ENCODE assay signal across 1 cellular context in the genomic region with DNA sequence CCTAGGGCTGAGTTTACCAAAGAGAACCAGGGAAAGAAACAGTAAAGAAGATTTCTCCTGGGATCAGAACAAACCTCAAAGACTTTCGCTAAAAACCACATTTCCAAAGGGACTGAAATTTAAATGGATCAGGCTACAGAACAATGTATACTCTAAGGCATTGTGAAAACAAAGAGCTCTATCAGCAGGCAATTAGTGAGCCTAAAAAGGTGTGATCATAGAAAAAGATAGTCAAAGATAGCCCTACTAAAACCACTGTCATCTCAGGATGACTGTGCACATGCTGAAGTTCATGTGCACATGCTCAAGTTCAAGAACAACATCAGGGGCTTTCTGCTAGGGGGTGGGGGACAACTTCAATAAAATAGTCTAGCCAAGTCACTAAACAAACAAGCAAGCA.
A peak's percentile ranks its signal among the peaks of the same experiment; 100 is the strongest.
TF ChIP-seq lines count a peak whose summit lies in the region.

No MANE protein-coding gene starts in this region.

TF ChIP-seq in GM12878, 131 proteins besides CTCF, POLR2A, EP300 and RAD21 (continued from another document and continues in another):
- TF ChIP-seq, protein P1, sequence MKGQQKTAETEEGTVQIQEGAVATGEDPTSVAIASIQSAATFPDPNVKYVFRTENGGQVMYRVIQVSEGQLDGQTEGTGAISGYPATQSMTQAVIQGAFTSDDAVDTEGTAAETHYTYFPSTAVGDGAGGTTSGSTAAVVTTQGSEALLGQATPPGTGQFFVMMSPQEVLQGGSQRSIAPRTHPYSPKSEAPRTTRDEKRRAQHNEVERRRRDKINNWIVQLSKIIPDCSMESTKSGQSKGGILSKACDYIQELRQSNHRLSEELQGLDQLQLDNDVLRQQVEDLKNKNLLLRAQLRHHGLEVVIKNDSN (IDR thresholded peaks at IDR 0.05; ENCODE audit: borderline replicate concordance, extremely low read length, insufficient read depth, low read depth, low read length), result no peak
- TF ChIP-seq ZSCAN29 (IDR thresholded peaks at IDR 0.05) (no peak), ASH2L (IDR thresholded peaks at IDR 0.05; ENCODE audit: borderline replicate concordance, low read depth) (no peak), KDM1A (IDR thresholded peaks at IDR 0.05; ENCODE audit: borderline replicate concordance) (no peak), ESRRA (IDR thresholded peaks at IDR 0.05; ENCODE audit: low read length) (no peak), ZNF274 (IDR thresholded peaks at IDR 0.05; ENCODE audit: insufficient read depth, insufficient read length) (no peak), MEF2A (IDR thresholded peaks at IDR 0.05; ENCODE audit: insufficient read depth, low read depth, low read length) (peak; percentile 70; the same call in 1 of the 2 replicates), PAX8 (IDR thresholded peaks at IDR 0.05) (no peak), NRF1 (conservative IDR thresholded peaks at IDR 0.05; ENCODE audit: low read depth, low read length) (no peak), TCF7 (IDR thresholded peaks at IDR 0.05; ENCODE audit: borderline replicate concordance) (no peak), POLR2AphosphoS2 (IDR thresholded peaks at IDR 0.05; ENCODE audit: low read depth, low read length) (no peak), SMAD5 (IDR thresholded peaks at IDR 0.05; ENCODE audit: low read depth) (no peak), MYB (IDR thresholded peaks at IDR 0.05; ENCODE audit: borderline replicate concordance, low read depth, low read length) (no peak), HDAC6 (IDR thresholded peaks at IDR 0.05; ENCODE audit: unreplicated experiment) (no peak), CBX3 (IDR thresholded peaks at IDR 0.05; ENCODE audit: borderline replicate concordance, low read depth) (no peak), GATAD2B (conservative IDR thresholded peaks at IDR 0.05; ENCODE audit: low read depth) (no peak), STAT3 (IDR thresholded peaks at IDR 0.05; ENCODE audit: low read depth, low read length) (no peak), SMARCA5 (IDR thresholded peaks at IDR 0.05) (no peak)
- TF ChIP-seq, protein P2, sequence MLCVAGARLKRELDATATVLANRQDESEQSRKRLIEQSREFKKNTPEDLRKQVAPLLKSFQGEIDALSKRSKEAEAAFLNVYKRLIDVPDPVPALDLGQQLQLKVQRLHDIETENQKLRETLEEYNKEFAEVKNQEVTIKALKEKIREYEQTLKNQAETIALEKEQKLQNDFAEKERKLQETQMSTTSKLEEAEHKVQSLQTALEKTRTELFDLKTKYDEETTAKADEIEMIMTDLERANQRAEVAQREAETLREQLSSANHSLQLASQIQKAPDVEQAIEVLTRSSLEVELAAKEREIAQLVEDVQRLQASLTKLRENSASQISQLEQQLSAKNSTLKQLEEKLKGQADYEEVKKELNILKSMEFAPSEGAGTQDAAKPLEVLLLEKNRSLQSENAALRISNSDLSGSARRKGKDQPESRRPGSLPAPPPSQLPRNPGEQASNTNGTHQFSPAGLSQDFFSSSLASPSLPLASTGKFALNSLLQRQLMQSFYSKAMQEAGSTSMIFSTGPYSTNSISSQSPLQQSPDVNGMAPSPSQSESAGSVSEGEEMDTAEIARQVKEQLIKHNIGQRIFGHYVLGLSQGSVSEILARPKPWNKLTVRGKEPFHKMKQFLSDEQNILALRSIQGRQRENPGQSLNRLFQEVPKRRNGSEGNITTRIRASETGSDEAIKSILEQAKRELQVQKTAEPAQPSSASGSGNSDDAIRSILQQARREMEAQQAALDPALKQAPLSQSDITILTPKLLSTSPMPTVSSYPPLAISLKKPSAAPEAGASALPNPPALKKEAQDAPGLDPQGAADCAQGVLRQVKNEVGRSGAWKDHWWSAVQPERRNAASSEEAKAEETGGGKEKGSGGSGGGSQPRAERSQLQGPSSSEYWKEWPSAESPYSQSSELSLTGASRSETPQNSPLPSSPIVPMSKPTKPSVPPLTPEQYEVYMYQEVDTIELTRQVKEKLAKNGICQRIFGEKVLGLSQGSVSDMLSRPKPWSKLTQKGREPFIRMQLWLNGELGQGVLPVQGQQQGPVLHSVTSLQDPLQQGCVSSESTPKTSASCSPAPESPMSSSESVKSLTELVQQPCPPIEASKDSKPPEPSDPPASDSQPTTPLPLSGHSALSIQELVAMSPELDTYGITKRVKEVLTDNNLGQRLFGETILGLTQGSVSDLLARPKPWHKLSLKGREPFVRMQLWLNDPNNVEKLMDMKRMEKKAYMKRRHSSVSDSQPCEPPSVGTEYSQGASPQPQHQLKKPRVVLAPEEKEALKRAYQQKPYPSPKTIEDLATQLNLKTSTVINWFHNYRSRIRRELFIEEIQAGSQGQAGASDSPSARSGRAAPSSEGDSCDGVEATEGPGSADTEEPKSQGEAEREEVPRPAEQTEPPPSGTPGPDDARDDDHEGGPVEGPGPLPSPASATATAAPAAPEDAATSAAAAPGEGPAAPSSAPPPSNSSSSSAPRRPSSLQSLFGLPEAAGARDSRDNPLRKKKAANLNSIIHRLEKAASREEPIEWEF (IDR thresholded peaks at IDR 0.05; ENCODE audit: insufficient replicate concordance, low read depth, low read length), result peak; percentile 20
- TF ChIP-seq, protein P3, sequence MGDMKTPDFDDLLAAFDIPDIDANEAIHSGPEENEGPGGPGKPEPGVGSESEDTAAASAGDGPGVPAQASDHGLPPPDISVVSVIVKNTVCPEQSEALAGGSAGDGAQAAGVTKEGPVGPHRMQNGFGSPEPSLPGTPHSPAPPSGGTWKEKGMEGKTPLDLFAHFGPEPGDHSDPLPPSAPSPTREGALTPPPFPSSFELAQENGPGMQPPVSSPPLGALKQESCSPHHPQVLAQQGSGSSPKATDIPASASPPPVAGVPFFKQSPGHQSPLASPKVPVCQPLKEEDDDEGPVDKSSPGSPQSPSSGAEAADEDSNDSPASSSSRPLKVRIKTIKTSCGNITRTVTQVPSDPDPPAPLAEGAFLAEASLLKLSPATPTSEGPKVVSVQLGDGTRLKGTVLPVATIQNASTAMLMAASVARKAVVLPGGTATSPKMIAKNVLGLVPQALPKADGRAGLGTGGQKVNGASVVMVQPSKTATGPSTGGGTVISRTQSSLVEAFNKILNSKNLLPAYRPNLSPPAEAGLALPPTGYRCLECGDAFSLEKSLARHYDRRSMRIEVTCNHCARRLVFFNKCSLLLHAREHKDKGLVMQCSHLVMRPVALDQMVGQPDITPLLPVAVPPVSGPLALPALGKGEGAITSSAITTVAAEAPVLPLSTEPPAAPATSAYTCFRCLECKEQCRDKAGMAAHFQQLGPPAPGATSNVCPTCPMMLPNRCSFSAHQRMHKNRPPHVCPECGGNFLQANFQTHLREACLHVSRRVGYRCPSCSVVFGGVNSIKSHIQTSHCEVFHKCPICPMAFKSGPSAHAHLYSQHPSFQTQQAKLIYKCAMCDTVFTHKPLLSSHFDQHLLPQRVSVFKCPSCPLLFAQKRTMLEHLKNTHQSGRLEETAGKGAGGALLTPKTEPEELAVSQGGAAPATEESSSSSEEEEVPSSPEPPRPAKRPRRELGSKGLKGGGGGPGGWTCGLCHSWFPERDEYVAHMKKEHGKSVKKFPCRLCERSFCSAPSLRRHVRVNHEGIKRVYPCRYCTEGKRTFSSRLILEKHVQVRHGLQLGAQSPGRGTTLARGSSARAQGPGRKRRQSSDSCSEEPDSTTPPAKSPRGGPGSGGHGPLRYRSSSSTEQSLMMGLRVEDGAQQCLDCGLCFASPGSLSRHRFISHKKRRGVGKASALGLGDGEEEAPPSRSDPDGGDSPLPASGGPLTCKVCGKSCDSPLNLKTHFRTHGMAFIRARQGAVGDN (IDR thresholded peaks at IDR 0.05), result no peak
- TF ChIP-seq, protein P4, sequence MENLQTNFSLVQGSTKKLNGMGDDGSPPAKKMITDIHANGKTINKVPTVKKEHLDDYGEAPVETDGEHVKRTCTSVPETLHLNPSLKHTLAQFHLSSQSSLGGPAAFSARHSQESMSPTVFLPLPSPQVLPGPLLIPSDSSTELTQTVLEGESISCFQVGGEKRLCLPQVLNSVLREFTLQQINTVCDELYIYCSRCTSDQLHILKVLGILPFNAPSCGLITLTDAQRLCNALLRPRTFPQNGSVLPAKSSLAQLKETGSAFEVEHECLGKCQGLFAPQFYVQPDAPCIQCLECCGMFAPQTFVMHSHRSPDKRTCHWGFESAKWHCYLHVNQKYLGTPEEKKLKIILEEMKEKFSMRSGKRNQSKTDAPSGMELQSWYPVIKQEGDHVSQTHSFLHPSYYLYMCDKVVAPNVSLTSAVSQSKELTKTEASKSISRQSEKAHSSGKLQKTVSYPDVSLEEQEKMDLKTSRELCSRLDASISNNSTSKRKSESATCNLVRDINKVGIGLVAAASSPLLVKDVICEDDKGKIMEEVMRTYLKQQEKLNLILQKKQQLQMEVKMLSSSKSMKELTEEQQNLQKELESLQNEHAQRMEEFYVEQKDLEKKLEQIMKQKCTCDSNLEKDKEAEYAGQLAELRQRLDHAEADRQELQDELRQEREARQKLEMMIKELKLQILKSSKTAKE (IDR thresholded peaks at IDR 0.05; ENCODE audit: low read depth, poor library complexity, severe bottlenecking), result no peak
- TF ChIP-seq, protein P5, sequence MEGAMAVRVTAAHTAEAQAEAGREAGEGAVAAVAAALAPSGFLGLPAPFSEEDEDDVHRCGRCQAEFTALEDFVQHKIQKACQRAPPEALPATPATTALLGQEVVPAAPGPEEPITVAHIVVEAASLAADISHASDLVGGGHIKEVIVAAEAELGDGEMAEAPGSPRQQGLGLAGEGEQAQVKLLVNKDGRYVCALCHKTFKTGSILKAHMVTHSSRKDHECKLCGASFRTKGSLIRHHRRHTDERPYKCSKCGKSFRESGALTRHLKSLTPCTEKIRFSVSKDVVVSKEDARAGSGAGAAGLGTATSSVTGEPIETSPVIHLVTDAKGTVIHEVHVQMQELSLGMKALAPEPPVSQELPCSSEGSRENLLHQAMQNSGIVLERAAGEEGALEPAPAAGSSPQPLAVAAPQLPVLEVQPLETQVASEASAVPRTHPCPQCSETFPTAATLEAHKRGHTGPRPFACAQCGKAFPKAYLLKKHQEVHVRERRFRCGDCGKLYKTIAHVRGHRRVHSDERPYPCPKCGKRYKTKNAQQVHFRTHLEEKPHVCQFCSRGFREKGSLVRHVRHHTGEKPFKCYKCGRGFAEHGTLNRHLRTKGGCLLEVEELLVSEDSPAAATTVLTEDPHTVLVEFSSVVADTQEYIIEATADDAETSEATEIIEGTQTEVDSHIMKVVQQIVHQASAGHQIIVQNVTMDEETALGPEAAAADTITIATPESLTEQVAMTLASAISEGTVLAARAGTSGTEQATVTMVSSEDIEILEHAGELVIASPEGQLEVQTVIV (IDR thresholded peaks at IDR 0.05; ENCODE audit: borderline replicate concordance, partially characterized antibody), result no peak
- TF ChIP-seq, protein P6, sequence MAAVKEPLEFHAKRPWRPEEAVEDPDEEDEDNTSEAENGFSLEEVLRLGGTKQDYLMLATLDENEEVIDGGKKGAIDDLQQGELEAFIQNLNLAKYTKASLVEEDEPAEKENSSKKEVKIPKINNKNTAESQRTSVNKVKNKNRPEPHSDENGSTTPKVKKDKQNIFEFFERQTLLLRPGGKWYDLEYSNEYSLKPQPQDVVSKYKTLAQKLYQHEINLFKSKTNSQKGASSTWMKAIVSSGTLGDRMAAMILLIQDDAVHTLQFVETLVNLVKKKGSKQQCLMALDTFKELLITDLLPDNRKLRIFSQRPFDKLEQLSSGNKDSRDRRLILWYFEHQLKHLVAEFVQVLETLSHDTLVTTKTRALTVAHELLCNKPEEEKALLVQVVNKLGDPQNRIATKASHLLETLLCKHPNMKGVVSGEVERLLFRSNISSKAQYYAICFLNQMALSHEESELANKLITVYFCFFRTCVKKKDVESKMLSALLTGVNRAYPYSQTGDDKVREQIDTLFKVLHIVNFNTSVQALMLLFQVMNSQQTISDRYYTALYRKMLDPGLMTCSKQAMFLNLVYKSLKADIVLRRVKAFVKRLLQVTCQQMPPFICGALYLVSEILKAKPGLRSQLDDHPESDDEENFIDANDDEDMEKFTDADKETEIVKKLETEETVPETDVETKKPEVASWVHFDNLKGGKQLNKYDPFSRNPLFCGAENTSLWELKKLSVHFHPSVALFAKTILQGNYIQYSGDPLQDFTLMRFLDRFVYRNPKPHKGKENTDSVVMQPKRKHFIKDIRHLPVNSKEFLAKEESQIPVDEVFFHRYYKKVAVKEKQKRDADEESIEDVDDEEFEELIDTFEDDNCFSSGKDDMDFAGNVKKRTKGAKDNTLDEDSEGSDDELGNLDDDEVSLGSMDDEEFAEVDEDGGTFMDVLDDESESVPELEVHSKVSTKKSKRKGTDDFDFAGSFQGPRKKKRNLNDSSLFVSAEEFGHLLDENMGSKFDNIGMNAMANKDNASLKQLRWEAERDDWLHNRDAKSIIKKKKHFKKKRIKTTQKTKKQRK (IDR thresholded peaks at IDR 0.05; ENCODE audit: low read depth, low read length), result no peak
- TF ChIP-seq, protein P7, sequence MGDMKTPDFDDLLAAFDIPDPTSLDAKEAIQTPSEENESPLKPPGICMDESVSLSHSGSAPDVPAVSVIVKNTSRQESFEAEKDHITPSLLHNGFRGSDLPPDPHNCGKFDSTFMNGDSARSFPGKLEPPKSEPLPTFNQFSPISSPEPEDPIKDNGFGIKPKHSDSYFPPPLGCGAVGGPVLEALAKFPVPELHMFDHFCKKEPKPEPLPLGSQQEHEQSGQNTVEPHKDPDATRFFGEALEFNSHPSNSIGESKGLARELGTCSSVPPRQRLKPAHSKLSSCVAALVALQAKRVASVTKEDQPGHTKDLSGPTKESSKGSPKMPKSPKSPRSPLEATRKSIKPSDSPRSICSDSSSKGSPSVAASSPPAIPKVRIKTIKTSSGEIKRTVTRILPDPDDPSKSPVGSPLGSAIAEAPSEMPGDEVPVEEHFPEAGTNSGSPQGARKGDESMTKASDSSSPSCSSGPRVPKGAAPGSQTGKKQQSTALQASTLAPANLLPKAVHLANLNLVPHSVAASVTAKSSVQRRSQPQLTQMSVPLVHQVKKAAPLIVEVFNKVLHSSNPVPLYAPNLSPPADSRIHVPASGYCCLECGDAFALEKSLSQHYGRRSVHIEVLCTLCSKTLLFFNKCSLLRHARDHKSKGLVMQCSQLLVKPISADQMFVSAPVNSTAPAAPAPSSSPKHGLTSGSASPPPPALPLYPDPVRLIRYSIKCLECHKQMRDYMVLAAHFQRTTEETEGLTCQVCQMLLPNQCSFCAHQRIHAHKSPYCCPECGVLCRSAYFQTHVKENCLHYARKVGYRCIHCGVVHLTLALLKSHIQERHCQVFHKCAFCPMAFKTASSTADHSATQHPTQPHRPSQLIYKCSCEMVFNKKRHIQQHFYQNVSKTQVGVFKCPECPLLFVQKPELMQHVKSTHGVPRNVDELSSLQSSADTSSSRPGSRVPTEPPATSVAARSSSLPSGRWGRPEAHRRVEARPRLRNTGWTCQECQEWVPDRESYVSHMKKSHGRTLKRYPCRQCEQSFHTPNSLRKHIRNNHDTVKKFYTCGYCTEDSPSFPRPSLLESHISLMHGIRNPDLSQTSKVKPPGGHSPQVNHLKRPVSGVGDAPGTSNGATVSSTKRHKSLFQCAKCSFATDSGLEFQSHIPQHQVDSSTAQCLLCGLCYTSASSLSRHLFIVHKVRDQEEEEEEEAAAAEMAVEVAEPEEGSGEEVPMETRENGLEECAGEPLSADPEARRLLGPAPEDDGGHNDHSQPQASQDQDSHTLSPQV (IDR thresholded peaks at IDR 0.05), result no peak
- TF ChIP-seq, protein P8, sequence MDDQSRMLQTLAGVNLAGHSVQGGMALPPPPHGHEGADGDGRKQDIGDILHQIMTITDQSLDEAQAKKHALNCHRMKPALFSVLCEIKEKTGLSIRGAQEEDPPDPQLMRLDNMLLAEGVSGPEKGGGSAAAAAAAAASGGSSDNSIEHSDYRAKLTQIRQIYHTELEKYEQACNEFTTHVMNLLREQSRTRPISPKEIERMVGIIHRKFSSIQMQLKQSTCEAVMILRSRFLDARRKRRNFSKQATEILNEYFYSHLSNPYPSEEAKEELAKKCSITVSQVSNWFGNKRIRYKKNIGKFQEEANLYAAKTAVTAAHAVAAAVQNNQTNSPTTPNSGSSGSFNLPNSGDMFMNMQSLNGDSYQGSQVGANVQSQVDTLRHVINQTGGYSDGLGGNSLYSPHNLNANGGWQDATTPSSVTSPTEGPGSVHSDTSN (IDR thresholded peaks at IDR 0.05; ENCODE audit: insufficient replicate concordance, low read depth, low read length), result no peak
